Comparison of ENCODE assay signal across 11 cellular contexts in genomic region chr9:126275386-126276001, GRCh38. TPM values are rescaled to one million over a fixed set of nuclear protein-coding genes. Genes with fewer than 3 reads are reported as not detected.
DNase-seq lines count a peak whose midpoint lies in the region; ATAC-seq and TF ChIP-seq lines count a peak whose summit lies in the region.
"Had no signal": no experiment of that assay in that cellular context is flagged by ENCODE, and none has a peak within 500 bp of the region (broad histone marks: within the 10 kb centered on the region; RNA-seq: fewer than 3 reads in every experiment).

No MANE protein-coding gene starts in this region.

- no peaks in the 10 kb centered on the region for H3K36me3 Mint-ChIP-seq in GM23338 (ENCODE audit: low read depth)
- H3K36me3 Mint-ChIP-seq: stimulated activated memory B cell treated with anti-CD40 and anti-IgM and Interleukin-4, amounts not matched to agents 10 μg/mL and 1 μg/mL and 100 μg/mL, for 72 hours had no signal

- H4K20me1 ChIP-seq in GM23338 (replicated peaks; ENCODE audit: insufficient read depth) (no peaks in the 10 kb centered on the region), hepatocyte (ENCODE audit: insufficient read depth, poor library complexity, severe bottlenecking) (no peaks in the 10 kb centered on the region)

- no peak for TF ChIP-seq CTCF in GM23338 (conservative IDR thresholded peaks at IDR 0.05; ENCODE audit: low read depth in 2 of 2)
- TF ChIP-seq CTCF in astrocyte of the spinal cord (IDR thresholded peaks at IDR 0.05; ENCODE audit: low read depth, low read length) = no peak
- no peak for TF ChIP-seq CTCF in hepatocyte (IDR thresholded peaks at IDR 0.05; ENCODE audit: poor library complexity)

- H3K27ac ChIP-seq in GM23338 (ENCODE audit: low read depth) (no peak overlapping the region), hepatocyte (no peak overlapping the region)

- DNase-seq in GM23338 (ENCODE audit: low spot score) (peak; percentile 69), astrocyte of the spinal cord (ENCODE audit: low read depth, low spot score) (peak; percentile 12), hepatocyte (ENCODE audit: low spot score) (no peak), nucleus accumbens (lab: John Stamatoyannopoulos, UW) (peak in 53 of 56 donors; percentile 36 to 88 (median 73)), NCI-H2107 treated with DMSO at 0.1 percent for 48 hours (lab: John Stamatoyannopoulos, UW; ENCODE audit: unreplicated experiment) (no peak), HuH-7.5 (ENCODE audit: low spot score) (no peak)
- no peak for DNase-seq in activated CD4-positive, alpha-beta T cell treated with anti-CD3 and anti-CD28 coated beads, Interleukin-2, amount 50 U/mL, for 4 hours
- no peak for DNase-seq in stimulated activated CD4-positive, alpha-beta T cell treated with anti-CD3 and anti-CD28 coated beads, Interleukin-2, amount 100 ng/mL, for 24 hours
- DNase-seq: NCI-H1417 treated with DMSO at 0.1 percent for 48 hours had no signal

- no peaks in the 10 kb centered on the region for H3K9me2 ChIP-seq in GM23338 (ENCODE audit: insufficient read depth)
- no peaks in the 10 kb centered on the region for H3K9me2 ChIP-seq in hepatocyte (replicated peaks; ENCODE audit: insufficient read depth)

- ATAC-seq in GM23338 = peak; percentile 83
- ATAC-seq: HCT116; stimulated activated memory B cell treated with anti-CD40 and anti-IgM and Interleukin-4, amounts not matched to agents 10 μg/mL and 1 μg/mL and 100 μg/mL, for 72 hours had no signal

- no peak overlapping the region for H3K4me3 Mint-ChIP-seq in GM23338
- H3K4me3 Mint-ChIP-seq: stimulated activated memory B cell treated with anti-CD40 and anti-IgM and Interleukin-4, amounts not matched to agents 10 μg/mL and 1 μg/mL and 100 μg/mL, for 72 hours had no signal

- peaks cover 6% of the 10 kb centered on the region; the same call in 1 of the 2 replicates for H3K4me1 ChIP-seq in GM23338 (ENCODE audit: insufficient read depth)
- no peaks in the 10 kb centered on the region for H3K4me1 ChIP-seq in hepatocyte (ENCODE audit: insufficient read depth)

- no peaks in the 10 kb centered on the region for H3K9me3 ChIP-seq in hepatocyte (ENCODE audit: low read depth)

- WGBS in hepatocyte (ENCODE audit: low lambda C conversion rate, missing lambda C conversion rate) = 77% methylated on average over 13 of the region's 13 CpGs

- in situ Hi-C loops in astrocyte of the spinal cord (cut with HindIII; ENCODE audit: low sequenced_read_pairs) = no loop called here

- H2AFZ ChIP-seq in GM23338 (peak overlapping the region; percentile 95), hepatocyte (peak overlapping the region; percentile 35)

- H3K4me2 ChIP-seq in GM23338 (no peak overlapping the region), hepatocyte (no peak overlapping the region)

- H3K9me3 Mint-ChIP-seq in GM23338 = no peaks in the 10 kb centered on the region

- H3F3A ChIP-seq in GM23338 (replicated peaks; ENCODE audit: low read depth) = no peaks in the 10 kb centered on the region

- no peaks in the 10 kb centered on the region for H3K79me2 ChIP-seq in GM23338 (replicated peaks; ENCODE audit: insufficient read depth)
- no peaks in the 10 kb centered on the region for H3K79me2 ChIP-seq in hepatocyte

- H3K27me3 ChIP-seq in GM23338 (ENCODE audit: insufficient read depth) = no peaks in the 10 kb centered on the region
- H3K27me3 ChIP-seq in hepatocyte = no peaks in the 10 kb centered on the region

- H3K4me3 ChIP-seq in GM23338 (no peak overlapping the region), astrocyte of the spinal cord (ENCODE audit: low read depth, low read length) (no peak overlapping the region), hepatocyte (no peak overlapping the region)

- H3K27ac Mint-ChIP-seq in GM23338 = no peak overlapping the region
- H3K27ac Mint-ChIP-seq: stimulated activated memory B cell treated with anti-CD40 and anti-IgM and Interleukin-4, amounts not matched to agents 10 μg/mL and 1 μg/mL and 100 μg/mL, for 72 hours had no signal

- peaks cover 8% of the 10 kb centered on the region for H3K27me3 Mint-ChIP-seq in GM23338 (ENCODE audit: insufficient read depth, low read depth, poor library complexity)

- peaks cover 10% of the 10 kb centered on the region for H3K4me1 Mint-ChIP-seq in GM23338
- H3K4me1 Mint-ChIP-seq: stimulated activated memory B cell treated with anti-CD40 and anti-IgM and Interleukin-4, amounts not matched to agents 10 μg/mL and 1 μg/mL and 100 μg/mL, for 72 hours had no signal

- H3K36me3 ChIP-seq in GM23338 (ENCODE audit: insufficient read depth) (no peaks in the 10 kb centered on the region), hepatocyte (replicated peaks; ENCODE audit: insufficient read depth, low read depth) (no peaks in the 10 kb centered on the region)

TF ChIP-seq in GM23338, 12 proteins besides CTCF, POLR2A, EP300 and RAD21 (continues in another document):
- TF ChIP-seq STAT1 (IDR thresholded peaks at IDR 0.05; ENCODE audit: unreplicated experiment) = no peak
- no peak for TF ChIP-seq JUNB (IDR thresholded peaks at IDR 0.05; ENCODE audit: unreplicated experiment)
- TF ChIP-seq NANOG (IDR thresholded peaks at IDR 0.05; ENCODE audit: borderline replicate concordance) = no peak
- TF ChIP-seq ZNF331 (CRISPR knock-in tag; IDR thresholded peaks at IDR 0.05; ENCODE audit: low read depth) = no peak
- no peak for TF ChIP-seq ZNF462 (CRISPR knock-in tag; IDR thresholded peaks at IDR 0.05)
- no peak for TF ChIP-seq CREB1 (CRISPR knock-in tag; IDR thresholded peaks at IDR 0.05; ENCODE audit: low read depth)

RNA-seq across cellular contexts. Expression of gene MVB12B, which starts 51.1 kb away (rescaled TPM):
- 4.0 and 6.6 TPM in 2 replicates for total RNA-seq in GM23338 (2014; rRNA removed; shearing (Covaris generic))
- polyA plus RNA-seq in GM23338 (2016; fragmentation: Nextera tagmentation; extraction: Ambion mirVana) = 1.3 and 1.9 TPM in 2 replicates
- total RNA-seq in hepatocyte = 10.8 and 12.1 TPM in 2 replicates
- 11.2 and 11.8 TPM in 2 replicates for polyA plus RNA-seq in hepatocyte

Comparison
In these comparisons a context has a peak if more than half of its experiments do, and no peak if none do; other contexts are left out.
1. DNase-seq: peak in GM23338 (single experiment), astrocyte of the spinal cord (single experiment) and nucleus accumbens (53 of 56); none in hepatocyte (single experiment), activated CD4-positive, alpha-beta T cell treated with anti-CD3 and anti-CD28 coated beads, Interleukin-2, amount 50 U/mL, for 4 hours (0 of 2), stimulated activated CD4-positive, alpha-beta T cell treated with anti-CD3 and anti-CD28 coated beads, Interleukin-2, amount 100 ng/mL, for 24 hours (0 of 2), NCI-H2107 treated with DMSO at 0.1 percent for 48 hours (single experiment) and HuH-7.5 (single experiment).